In the genomic region with DNA sequence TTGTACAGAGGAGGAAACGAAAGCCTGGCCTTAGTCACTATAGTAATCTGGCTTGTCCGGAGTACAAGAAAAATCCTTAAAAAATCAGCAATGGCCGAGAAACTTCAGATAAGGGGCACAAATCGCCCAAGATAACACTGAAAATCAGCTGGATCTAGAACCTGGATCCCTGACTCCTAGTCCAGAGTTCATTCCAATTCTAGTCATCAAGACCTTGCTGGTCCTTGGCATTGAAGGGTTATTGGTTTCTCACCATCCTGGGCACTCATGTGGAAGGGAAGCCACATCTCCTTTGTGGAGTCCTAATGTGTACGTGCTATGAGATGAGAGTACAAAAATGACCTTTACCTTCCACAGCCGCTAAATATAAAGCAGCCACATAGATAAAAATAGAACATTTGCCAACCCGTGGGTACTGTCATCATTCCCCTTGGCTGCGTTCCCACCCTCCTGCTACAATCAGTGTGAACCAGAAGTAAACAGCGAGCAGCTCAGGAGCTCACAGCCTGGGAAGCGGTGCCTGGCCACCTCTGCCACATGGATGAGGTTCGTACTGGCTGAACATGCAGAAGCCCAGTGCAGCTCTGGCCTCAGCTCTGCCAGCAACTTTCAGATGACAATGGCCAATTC, we compare ENCODE assay signal across 9 cellular contexts.
DNase-seq lines count a peak whose midpoint lies in the region; ATAC-seq and TF ChIP-seq lines count a peak whose summit lies in the region.
"Had no signal": no experiment of that assay in that cellular context is flagged by ENCODE, and none has a peak within 500 bp of the region (broad histone marks: within the 10 kb centered on the region; RNA-seq: fewer than 3 reads in every experiment).

No MANE protein-coding gene starts in this region.

- CTCF ChIA-PET in A673 (lab: Charles Lee): no interaction called here

- no peak for TF ChIP-seq CTCF in lower lobe of right lung (IDR thresholded peaks at IDR 0.05)
- no peak for TF ChIP-seq CTCF in vagina (IDR thresholded peaks at IDR 0.05)
- TF ChIP-seq CTCF in A673 (conservative IDR thresholded peaks at IDR 0.05; ENCODE audit: low read depth, low read length): no peak

- ATAC-seq in lower lobe of right lung: peak; percentile 47 to 53
- no peak for ATAC-seq in HG03196 (IDR thresholded peaks at IDR 0.05; ENCODE audit: unreplicated experiment)

- POLR2A ChIA-PET in A673 (lab: Charles Lee; ENCODE audit: low non-redundant PET): no interaction called here

- H3K9me3 ChIP-seq in lower lobe of right lung (no peaks in the 10 kb centered on the region), vagina (no peaks in the 10 kb centered on the region), A673 (ENCODE audit: low read depth, low read length, poor library complexity, severe bottlenecking) (no peaks in the 10 kb centered on the region)

- peak; percentile 70 for DNase-seq in DMS 273 (lab: John Stamatoyannopoulos, UW; ENCODE audit: unreplicated experiment)
- no peak for DNase-seq in DMS 273 treated with DMSO at 0.1 percent for 48 hours (lab: John Stamatoyannopoulos, UW)
- DNase-seq in caudate nucleus (lab: John Stamatoyannopoulos, UW): peak in 19 of 61 donors; percentile 15 to 86 (median 38)
- DNase-seq in lower lobe of right lung: peak; percentile 61
- no peak for DNase-seq in vagina (ENCODE audit: extremely low spot score in 2 of 2)
- DNase-seq in A673 (ENCODE audit: low spot score): no peak
- DNase-seq in NCI-H526 treated with DMSO at 0.1 percent for 48 hours (lab: John Stamatoyannopoulos, UW): no peak

- intact Hi-C loops in lower lobe of right lung (cut with DNase I) (no loop called here), vagina (cut with DNase I) (no loop called here), A673 (cut with micrococcal nuclease; ENCODE audit: unreplicated experiment) (no loop called here)

- no peak for TF ChIP-seq POLR2A in vagina (IDR thresholded peaks at IDR 0.05)

- peaks cover 11% of the 10 kb centered on the region for H3K36me3 ChIP-seq in lower lobe of right lung
- H3K36me3 ChIP-seq in vagina: peaks cover 0 to 3% of the 10 kb centered on the region in 2 donors
- H3K36me3 ChIP-seq in A673 (ENCODE audit: insufficient read depth, low read length, poor library complexity, severe bottlenecking): no peaks in the 10 kb centered on the region

- H3K4me1 ChIP-seq in lower lobe of right lung: peaks cover 35% of the 10 kb centered on the region
- peaks cover 30% of the 10 kb centered on the region for H3K4me1 ChIP-seq in vagina
- H3K4me1 ChIP-seq in A673 (ENCODE audit: insufficient read depth, low read length, poor library complexity, severe bottlenecking): no peaks in the 10 kb centered on the region

- no TSS peak for BruUV-seq in A673 (replicated peaks; lab: Mats Ljungman, UMichigan)

- H3K27ac ChIP-seq in caudate nucleus (ENCODE audit: low read depth, low read length): peak overlapping the region; percentile 88
- H3K27ac ChIP-seq in lower lobe of right lung: peak overlapping the region; percentile 10
- H3K27ac ChIP-seq in vagina: peak overlapping the region; percentile 26
- no peak overlapping the region for H3K27ac ChIP-seq in A673 (ENCODE audit: low read depth, low read length, poor library complexity, severe bottlenecking)
- H3K27ac ChIP-seq: 22Rv1 had no signal

- no peaks in the 10 kb centered on the region for H3K27me3 ChIP-seq in lower lobe of right lung (ENCODE audit: low read depth)
- H3K27me3 ChIP-seq in vagina: no peaks in the 10 kb centered on the region
- no peaks in the 10 kb centered on the region for H3K27me3 ChIP-seq in A673 (replicated peaks; ENCODE audit: insufficient read depth, low read depth, low read length, poor library complexity)

- H3K4me3 ChIP-seq in lower lobe of right lung: no peak overlapping the region
- no peak overlapping the region for H3K4me3 ChIP-seq in vagina
- H3K4me3 ChIP-seq in A673 (ENCODE audit: low read depth, low read length, poor library complexity, severe bottlenecking): no peak overlapping the region

Comparison
In these comparisons a context has a peak if more than half of its experiments do, and no peak if none do; other contexts are left out.
1. DNase-seq: peak in DMS 273 (single experiment) and lower lobe of right lung (single experiment); none in DMS 273 treated with DMSO at 0.1 percent for 48 hours (single experiment), vagina (0 of 2), A673 (single experiment) and NCI-H526 treated with DMSO at 0.1 percent for 48 hours (single experiment).